14 cellular contexts compared by ENCODE assay signal in the genomic region with DNA sequence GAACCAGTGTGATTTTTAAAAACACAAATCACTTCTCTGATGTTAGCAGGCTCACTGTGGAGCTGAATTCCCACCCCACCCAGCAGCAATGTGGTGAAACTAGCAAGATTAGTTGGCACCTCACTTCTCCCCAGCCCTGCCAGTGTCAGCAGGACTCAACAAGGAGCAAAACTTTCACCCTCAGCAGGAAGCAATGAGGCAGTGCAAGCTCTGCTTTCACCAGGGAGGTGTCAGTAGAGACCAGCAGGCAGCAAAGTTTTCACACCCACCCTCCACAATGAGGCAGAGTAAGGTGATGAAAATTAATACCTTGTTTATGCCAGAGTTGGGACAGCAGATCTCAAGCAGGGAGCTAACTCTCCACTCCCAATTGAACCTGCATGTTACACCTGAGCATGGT.
"Had no signal": no experiment of that assay in that cellular context is flagged by ENCODE, and none has a peak within 500 bp of the region (broad histone marks: within the 10 kb centered on the region; RNA-seq: fewer than 3 reads in every experiment).

No MANE protein-coding gene starts in this region.

- H3K9ac ChIP-seq: parathyroid adenoma had no signal

- DNase-seq: activated CD4-positive, alpha-beta T cell treated with anti-CD3 and anti-CD28 coated beads, Interleukin-2, amount 50 U/mL, for 4 hours; activated CD8-positive, alpha-beta memory T cell treated with anti-CD3 and anti-CD28 coated beads, Interleukin-2, amount 10 ng/mL, durations not matched to agents 7 days and 5 days; activated gamma-delta T cell; activated naive CD8-positive, alpha-beta T cell treated with anti-CD3 and anti-CD28 coated beads, Interleukin-2, amount 10 ng/mL, durations not matched to agents 7 days and 5 days; activated T-cell treated with anti-CD3 and anti-CD28 coated beads, Interleukin-2, amount 50 U/mL, for 4 hours; anterior cingulate cortex; foreskin melanocyte; head of caudate nucleus; kidney glomerular epithelial cell; retina; stimulated activated CD4-positive, alpha-beta T cell treated with anti-CD3 and anti-CD28 coated beads, Interleukin-4, amount 100 ng/mL, for 1 hour; stimulated activated CD8-positive, alpha-beta memory T cell treated with anti-CD3 and anti-CD28 coated beads, Interleukin-4, amount 100 ng/mL, for 48 hours; upper lobe of right lung had no signal

- H3K27me3 ChIP-seq: upper lobe of right lung had no signal

- H3K27ac ChIP-seq: parathyroid adenoma, upper lobe of right lung had no signal

- H3K36me3 ChIP-seq: upper lobe of right lung had no signal

- H3K4me1 ChIP-seq: parathyroid adenoma, upper lobe of right lung had no signal

- H3K4me3 ChIP-seq: upper lobe of right lung had no signal

- H3K9me3 ChIP-seq: upper lobe of right lung had no signal
